Comparison of ENCODE assay signal across 8 cellular contexts in the genomic region with DNA sequence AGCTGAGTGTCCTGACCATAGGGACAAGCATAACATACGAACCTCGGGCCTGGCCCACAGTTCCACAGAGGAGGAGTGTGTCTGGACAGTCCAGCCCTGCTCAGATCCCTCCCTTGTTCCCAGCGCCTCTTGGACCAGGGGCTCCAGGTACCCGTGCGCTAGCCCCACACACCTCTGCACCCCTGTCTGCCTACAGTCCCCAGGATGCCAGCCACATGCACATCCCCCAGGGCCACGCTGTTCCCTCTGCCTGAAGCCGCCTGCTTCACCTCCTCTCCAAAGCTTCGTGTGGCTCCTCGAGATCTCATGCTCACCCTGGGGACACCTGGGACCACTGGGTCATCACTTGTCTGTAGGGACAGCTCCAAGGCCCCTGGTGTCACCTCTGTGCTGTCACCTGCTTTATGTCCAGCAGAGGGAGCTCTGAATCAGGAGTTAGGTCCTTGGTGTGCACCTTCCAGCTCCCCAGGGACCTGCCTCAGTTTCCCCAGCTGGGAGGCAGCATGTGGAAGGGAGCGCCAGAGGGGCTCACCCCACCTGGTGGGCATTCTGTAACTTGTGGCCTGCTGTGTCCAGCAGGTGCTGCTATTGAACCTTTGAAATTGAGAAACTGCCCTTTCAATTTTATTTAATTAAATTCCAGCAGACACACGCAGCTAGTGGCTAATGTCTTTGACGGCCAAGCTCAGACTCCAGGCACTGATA. TPM values are rescaled to one million over a fixed set of nuclear protein-coding genes. Genes with fewer than 3 reads are reported as not detected.
DNase-seq lines count a peak whose midpoint lies in the region; ATAC-seq and TF ChIP-seq lines count a peak whose summit lies in the region.

No MANE protein-coding gene starts in this region.

- no peak for ATAC-seq in foreskin keratinocyte
- ATAC-seq in gastrocnemius medialis = peak; percentile 26 to 27
- no peak for ATAC-seq in HG02798 (IDR thresholded peaks at IDR 0.05; ENCODE audit: poor library complexity, unreplicated experiment)

- H3K27ac ChIP-seq in foreskin keratinocyte (no peak overlapping the region), gastrocnemius medialis (no peak overlapping the region)

- H3K4me3 ChIP-seq in gastrocnemius medialis = no peak overlapping the region

- in situ Hi-C loops in gastrocnemius medialis (cut with MboI; ENCODE audit: low sequenced_read_pairs in 4 of 4) = no loop called here

- no peaks in the 10 kb centered on the region for H3K4me1 ChIP-seq in foreskin keratinocyte
- H3K4me1 ChIP-seq in gastrocnemius medialis = no peaks in the 10 kb centered on the region

- peak; percentile 80 for TF ChIP-seq CTCF in foreskin keratinocyte (conservative IDR thresholded peaks at IDR 0.05)
- TF ChIP-seq CTCF in gastrocnemius medialis (IDR thresholded peaks at IDR 0.05 in 4 of 5, conservative IDR thresholded peaks at IDR 0.05 in 1 of 5) = peak in 4 of 5 experiments; percentile 23 to 61 (median 52)

- no peaks in the 10 kb centered on the region for H3K36me3 ChIP-seq in gastrocnemius medialis

- DNase-seq in NOMO-1 treated with DMSO at 0.1 percent for 48 hours (lab: John Stamatoyannopoulos, UW; ENCODE audit: unreplicated experiment) (peak; percentile 29), NOMO-1 (lab: John Stamatoyannopoulos, UW; ENCODE audit: unreplicated experiment in 2 of 2) (no peak), NCI-H69 (lab: John Stamatoyannopoulos, UW) (peak; percentile 47), foreskin keratinocyte (no peak), gastrocnemius medialis (no peak), occipital lobe (lab: John Stamatoyannopoulos, UW) (no peak)
- DNase-seq in activated T-cell treated with anti-CD3 and anti-CD28 coated beads, Interleukin-2, amount 50 U/mL, for 48 hours = peak; percentile 58 to 64

- TF ChIP-seq POLR2A in gastrocnemius medialis (IDR thresholded peaks at IDR 0.05) = no peak

- intact Hi-C loops in gastrocnemius medialis (cut with DNase I; ENCODE audit: low total_unique reads) = no loop called here

- no peaks in the 10 kb centered on the region for H3K9me3 ChIP-seq in gastrocnemius medialis

- H3K27me3 ChIP-seq in foreskin keratinocyte = peaks cover 14% of the 10 kb centered on the region
- no peaks in the 10 kb centered on the region for H3K27me3 ChIP-seq in gastrocnemius medialis

RNA-seq across cellular contexts. Expression of a gene that starts 7.3 kb away (rescaled TPM):
- total RNA-seq in foreskin keratinocyte (36.2 and 36.4 TPM in 2 replicates), gastrocnemius medialis (10 to 100 TPM; 37.1 to 45.7 (median 40.4) TPM), occipital lobe (20.1 TPM)
- 21.8 and 23.1 TPM in 2 replicates for polyA plus RNA-seq in foreskin keratinocyte

RNA-seq across cellular contexts. Expression of a gene that starts 12.4 kb away (rescaled TPM):
- total RNA-seq in foreskin keratinocyte (not detected in 2 replicates), gastrocnemius medialis (not detected), occipital lobe (not detected)
- not detected in 2 replicates for polyA plus RNA-seq in foreskin keratinocyte

RNA-seq across cellular contexts. Expression of a gene that starts 31.0 kb away (rescaled TPM):
- total RNA-seq in foreskin keratinocyte = 0.11 and 0.20 TPM in 2 replicates
- 0.27 and 0.29 TPM in 2 replicates for polyA plus RNA-seq in foreskin keratinocyte
- not detected for total RNA-seq in gastrocnemius medialis
- total RNA-seq in occipital lobe = 14.2 TPM

RNA-seq across cellular contexts. Expression of a gene that starts 49.3 kb away (rescaled TPM):
- total RNA-seq in foreskin keratinocyte = 52.2 and 64.0 TPM in 2 replicates
- polyA plus RNA-seq in foreskin keratinocyte = 41.0 and 50.3 TPM in 2 replicates
- 10 to 100 TPM; 15.2 to 24.4 (median 18.0) TPM for total RNA-seq in gastrocnemius medialis
- 28.1 TPM for total RNA-seq in occipital lobe

Comparison
In these comparisons a context has a peak if more than half of its experiments do, and no peak if none do; other contexts are left out.
1. DNase-seq: peak in NOMO-1 treated with DMSO at 0.1 percent for 48 hours (single experiment), NCI-H69 (single experiment) and activated T-cell treated with anti-CD3 and anti-CD28 coated beads, Interleukin-2, amount 50 U/mL, for 48 hours (2 of 2); none in NOMO-1 (0 of 2), foreskin keratinocyte (0 of 2), gastrocnemius medialis (0 of 2) and occipital lobe (single experiment).
2. ATAC-seq: peak in gastrocnemius medialis (2 of 2); none in foreskin keratinocyte (single experiment) and HG02798 (single experiment).
3. RNA of a gene that starts 31.0 kb away (total RNA-seq): 14.2 TPM in occipital lobe (single experiment); 0.11 to 0.20 TPM in foreskin keratinocyte and not detected in gastrocnemius medialis; every median in the first group is over 10 times any median in the second.